18 cellular contexts compared by ENCODE assay signal in genomic region chr3:179066058-179066457, GRCh38. TPM values are rescaled to one million over a fixed set of nuclear protein-coding genes. Genes with fewer than 3 reads are reported as not detected.
A peak's percentile ranks its signal among the peaks of the same experiment; 100 is the strongest.
DNase-seq lines count a peak whose midpoint lies in the region; ATAC-seq and TF ChIP-seq lines count a peak whose summit lies in the region.
"Had no signal": no experiment of that assay in that cellular context is flagged by ENCODE, and none has a peak within 500 bp of the region (broad histone marks: within the 10 kb centered on the region; RNA-seq: fewer than 3 reads in every experiment).

No MANE protein-coding gene starts in this region.

- ATAC-seq in GM18505 (IDR thresholded peaks at IDR 0.05; ENCODE audit: unreplicated experiment) (peak; percentile 46), GM19438 (IDR thresholded peaks at IDR 0.05; ENCODE audit: low read depth, unreplicated experiment) (peak; percentile 45), HG02678 (IDR thresholded peaks at IDR 0.05; ENCODE audit: unreplicated experiment) (peak; percentile 71), HG03469 (IDR thresholded peaks at IDR 0.05; ENCODE audit: unreplicated experiment) (peak; percentile 41), sciatic nerve (no peak)
- ATAC-seq: heart right ventricle; stimulated activated memory B cell treated with anti-CD40 and anti-IgM and Interleukin-4, amounts not matched to agents 10 μg/mL and 1 μg/mL and 100 μg/mL, for 72 hours had no signal

- DNase-seq in HT-29 (ENCODE audit: low spot score): no peak
- DNase-seq in NCI-H510A treated with DMSO at 0.1 percent for 48 hours (lab: John Stamatoyannopoulos, UW): no peak
- no peak for DNase-seq in activated CD4-positive, alpha-beta T cell treated with anti-CD3 and anti-CD28 coated beads, Interleukin-2, amount 50 U/mL, for 48 hours
- DNase-seq in sciatic nerve (ENCODE audit: low spot score): no peak
- DNase-seq: activated naive CD4-positive, alpha-beta T cell treated with anti-CD3 and anti-CD28 coated beads for 36 hours; central memory CD4-positive, alpha-beta T cell; DMS79 treated with DMSO at 0.1 percent for 48 hours; heart right ventricle; HFFc6; left colon; NCI-H1436; NCI-H526; stimulated activated CD4-positive, alpha-beta T cell treated with anti-CD3 and anti-CD28 coated beads, Interleukin-4, amount 100 ng/mL, for 1 hour had no signal

- no peak for TF ChIP-seq POLR2A in GM18505 (IDR thresholded peaks at IDR 0.05; ENCODE audit: borderline replicate concordance, extremely low read depth, insufficient read depth, insufficient read length)

- intact Hi-C loops in sciatic nerve (cut with DNase I): no loop called here

RNA-seq across cellular contexts. Expression of gene ZMAT3, which starts 5.6 kb away (rescaled TPM):
- 0.89 and 2.1 TPM in 2 replicates for total RNA-seq in HT-29 (2014; rRNA removed; shearing (Covaris generic))
- 19.9 TPM for total RNA-seq in sciatic nerve
